Comparison of ENCODE assay signal across 17 cellular contexts in genomic region chr17:74825952-74826713, GRCh38. TPM values are rescaled to one million over a fixed set of nuclear protein-coding genes. Genes with fewer than 3 reads are reported as not detected.
"Had no signal": no experiment of that assay in that cellular context is flagged by ENCODE, and none has a peak within 500 bp of the region (broad histone marks: within the 10 kb centered on the region; RNA-seq: fewer than 3 reads in every experiment).

No MANE protein-coding gene starts in this region.

- H3K27me3 Mint-ChIP-seq: T-helper 17 cell had no signal

- H3K4me3 ChIP-seq: heart right ventricle, pancreas, tibial nerve, vagina had no signal

- H3K27me3 ChIP-seq: heart right ventricle, pancreas, tibial nerve, vagina had no signal

- H3K4me3 Mint-ChIP-seq: activated T-cell treated with anti-CD3 and anti-CD28 coated beads, Interleukin-2, amount 50 U/mL, for 4 hours; neural crest cell; T-helper 17 cell had no signal

- H3K9me3 Mint-ChIP-seq: activated naive CD4-positive, alpha-beta T cell treated with anti-CD3 and anti-CD28 coated beads, Interleukin-2, amount 50 U/mL, for 72 hours; activated T-cell treated with anti-CD3 and anti-CD28 coated beads, Interleukin-2, amount 50 U/mL, for 4 hours; neural crest cell had no signal

- H3K27ac Mint-ChIP-seq: activated naive CD4-positive, alpha-beta T cell treated with anti-CD3 and anti-CD28 coated beads, Interleukin-2, amount 50 U/mL, for 72 hours; T-helper 17 cell had no signal

- H3K36me3 ChIP-seq: pancreas, vagina had no signal

- H3K36me3 Mint-ChIP-seq: activated naive CD4-positive, alpha-beta T cell treated with anti-CD3 and anti-CD28 coated beads, Interleukin-2, amount 50 U/mL, for 72 hours had no signal

- DNase-seq: activated CD4-positive, alpha-beta T cell treated with anti-CD3 and anti-CD28 coated beads, Interleukin-2, amount 50 U/mL, for 1 hour; activated CD4-positive, CD25-positive, alpha-beta regulatory T cell; activated effector memory CD4-positive, alpha-beta T cell treated with anti-CD3 and anti-CD28 coated beads, Interleukin-2, amount 50 U/mL, for 16 hours; activated T-cell treated with anti-CD3 and anti-CD28 coated beads, Interleukin-2, amount 50 U/mL, for 4 hours; foreskin melanocyte; heart right ventricle; islet precursor cell; left ventricle myocardium superior; stimulated activated CD4-positive, alpha-beta T cell treated with anti-CD3 and anti-CD28 coated beads, Interleukin-15, amount 100 ng/mL, for 24 hours; stimulated activated CD4-positive, alpha-beta T cell treated with anti-CD3 and anti-CD28 coated beads, Interleukin-4, amount 100 ng/mL, for 4 hours; T-helper 17 cell had no signal

- FAIRE-seq: pancreas, TTC549 had no signal

- H3K4me1 Mint-ChIP-seq: T-helper 17 cell had no signal

- H3K9me3 ChIP-seq: heart right ventricle, pancreas, tibial nerve, vagina had no signal

- H3K4me1 ChIP-seq: pancreas, vagina had no signal

- H3K27ac ChIP-seq: heart right ventricle, pancreas, vagina had no signal

RNA-seq across cellular contexts. Expression of gene GRIN2C, which starts 33.6 kb away (rescaled TPM):
- total RNA-seq: T-helper 17 cell, vagina had no signal
